8 cellular contexts compared by ENCODE assay signal in genomic region chr1:15799004-15799867, GRCh38. TPM values are rescaled to one million over a fixed set of nuclear protein-coding genes. Genes with fewer than 3 reads are reported as not detected.
DNase-seq lines count a peak whose midpoint lies in the region; ATAC-seq and TF ChIP-seq lines count a peak whose summit lies in the region.

No MANE protein-coding gene starts in this region.

- H3K9me3 ChIP-seq in right cardiac atrium (ENCODE audit: control insufficient read depth, low read length): no peaks in the 10 kb centered on the region

- H3K27me3 ChIP-seq in right cardiac atrium (ENCODE audit: control insufficient read depth, insufficient read depth): no peaks in the 10 kb centered on the region

- H3K4me1 ChIP-seq in right cardiac atrium (ENCODE audit: control insufficient read depth, insufficient read depth, low read length): peaks cover 9% of the 10 kb centered on the region

- no peaks in the 10 kb centered on the region for H3K36me3 Mint-ChIP-seq in activated B cell treated with CpG ODN at 0.5 μM for 24 hours (ENCODE audit: low read depth)
- H3K36me3 Mint-ChIP-seq in activated CD4-positive, alpha-beta T cell treated with anti-CD3 and anti-CD28 coated beads, Interleukin-2, amount 10 ng/mL, durations not matched to agents 7 days and 5 days (ENCODE audit: low read depth): no peaks in the 10 kb centered on the region

- H3K9me3 Mint-ChIP-seq in activated B cell treated with CpG ODN at 0.5 μM for 24 hours: no peaks in the 10 kb centered on the region
- no peaks in the 10 kb centered on the region for H3K9me3 Mint-ChIP-seq in activated CD4-positive, alpha-beta T cell treated with anti-CD3 and anti-CD28 coated beads, Interleukin-2, amount 10 ng/mL, durations not matched to agents 7 days and 5 days

- DNase-seq in DMS 273 (lab: John Stamatoyannopoulos, UW; ENCODE audit: unreplicated experiment): peak; percentile 41
- DNase-seq in DMS 273 treated with DMSO at 0.1 percent for 48 hours (lab: John Stamatoyannopoulos, UW): no peak
- peak; percentile 20 for DNase-seq in activated B cell treated with CpG ODN at 0.5 μM for 24 hours
- DNase-seq in right cardiac atrium: peak; percentile 76 to 84 (median 83)
- DNase-seq in stimulated activated CD4-positive, alpha-beta T cell treated with anti-CD3 and anti-CD28 coated beads, Interleukin-4, amount 100 ng/mL, for 24 hours: peak; percentile 4
- DNase-seq in NCI-H2171 (lab: John Stamatoyannopoulos, UW): no peak
- DNase-seq in NCI-H1694 (lab: John Stamatoyannopoulos, UW): no peak
- DNase-seq in activated CD4-positive, alpha-beta T cell treated with anti-CD3 and anti-CD28 coated beads, Interleukin-2, amount 10 ng/mL, durations not matched to agents 7 days and 5 days: no peak

- H3K27ac Mint-ChIP-seq in activated B cell treated with CpG ODN at 0.5 μM for 24 hours: peak overlapping the region; percentile 35
- H3K27ac Mint-ChIP-seq in activated CD4-positive, alpha-beta T cell treated with anti-CD3 and anti-CD28 coated beads, Interleukin-2, amount 10 ng/mL, durations not matched to agents 7 days and 5 days: no peak overlapping the region

- no peak overlapping the region for H3K4me3 ChIP-seq in right cardiac atrium (ENCODE audit: low read length)

- ATAC-seq in activated B cell treated with CpG ODN at 0.5 μM for 24 hours (ENCODE audit: low read depth) (peak; percentile 90), right cardiac atrium (peak; percentile 88 to 89)

- CTCF ChIA-PET in activated B cell treated with CpG ODN at 0.5 μM for 24 hours (lab: Charles Lee): interaction anchor here (1.0 kb wide), 1 partner anchor 126 kb away, joined by 3 read pairs; no protein-coding TSS in a partner anchor
- CTCF ChIA-PET in activated CD4-positive, alpha-beta T cell treated with anti-CD3 and anti-CD28 coated beads, Interleukin-2, amount 10 ng/mL, durations not matched to agents 7 days and 5 days (lab: Charles Lee): interaction anchor here (1.1 to 1.5 kb wide), 3 partner anchors 8 to 23 kb away, joined by 3 read pairs; no protein-coding TSS in a partner anchor

- TF ChIP-seq CTCF in activated B cell treated with CpG ODN at 0.5 μM for 24 hours (IDR thresholded peaks at IDR 0.05): no peak

- peaks cover 7% of the 10 kb centered on the region for H3K4me1 Mint-ChIP-seq in activated B cell treated with CpG ODN at 0.5 μM for 24 hours
- H3K4me1 Mint-ChIP-seq in activated CD4-positive, alpha-beta T cell treated with anti-CD3 and anti-CD28 coated beads, Interleukin-2, amount 10 ng/mL, durations not matched to agents 7 days and 5 days: no peaks in the 10 kb centered on the region

- H3K27ac ChIP-seq in right cardiac atrium (ENCODE audit: low read length): peak overlapping the region; percentile 75

- 41% methylated on average over 9 of the region's 9 CpGs for WGBS in right cardiac atrium

- POLR2A ChIA-PET in activated B cell treated with CpG ODN at 0.5 μM for 24 hours (lab: Charles Lee): interaction anchor here (0.5 to 1.1 kb wide), 2 partner anchors 19 to 175 kb away, joined by 3 to 4 read pairs; no protein-coding TSS in a partner anchor
- POLR2A ChIA-PET in activated CD4-positive, alpha-beta T cell treated with anti-CD3 and anti-CD28 coated beads, Interleukin-2, amount 10 ng/mL, durations not matched to agents 7 days and 5 days (lab: Charles Lee): no interaction called here

- H3K4me3 Mint-ChIP-seq in activated B cell treated with CpG ODN at 0.5 μM for 24 hours: no peak overlapping the region
- H3K4me3 Mint-ChIP-seq in activated CD4-positive, alpha-beta T cell treated with anti-CD3 and anti-CD28 coated beads, Interleukin-2, amount 10 ng/mL, durations not matched to agents 7 days and 5 days: no peak overlapping the region

- peaks cover 5% of the 10 kb centered on the region for H3K27me3 Mint-ChIP-seq in activated B cell treated with CpG ODN at 0.5 μM for 24 hours
- peaks cover 3% of the 10 kb centered on the region for H3K27me3 Mint-ChIP-seq in activated CD4-positive, alpha-beta T cell treated with anti-CD3 and anti-CD28 coated beads, Interleukin-2, amount 10 ng/mL, durations not matched to agents 7 days and 5 days

- intact Hi-C loops in activated B cell treated with CpG ODN at 0.5 μM for 24 hours (cut with micrococcal nuclease): no loop called here
- intact Hi-C loops in right cardiac atrium (cut with DNase I): no loop called here

RNA-seq across cellular contexts. Expression of gene UQCRHL, which starts 8.2 kb away (rescaled TPM):
- total RNA-seq in activated B cell treated with CpG ODN at 0.5 μM for 24 hours (1.7 and 1.9 TPM in 2 replicates), right cardiac atrium (1 to 10 TPM; 3.3 to 4.0 (median 3.5) TPM)
- polyA plus RNA-seq in right cardiac atrium: 11.7 TPM
- 1 to 10 TPM; 1.1 to 1.8 TPM for total RNA-seq in activated CD4-positive, alpha-beta T cell treated with anti-CD3 and anti-CD28 coated beads, Interleukin-2, amount 10 ng/mL, durations not matched to agents 7 days and 5 days

RNA-seq across cellular contexts. Expression of gene FBLIM1, which starts 40.6 kb away (rescaled TPM):
- total RNA-seq in activated B cell treated with CpG ODN at 0.5 μM for 24 hours: 0.15 TPM in 1 of 2 replicates, not detected in the other
- 100 to 1,000 TPM in 1 of 4 donors, 10 to 100 TPM in 3; 83.6 to 112 (median 94.6) TPM for total RNA-seq in right cardiac atrium
- polyA plus RNA-seq in right cardiac atrium: 95.0 TPM
- under 1 TPM in 1 of 2 experiments, not detected in 1; 0.12 TPM for total RNA-seq in activated CD4-positive, alpha-beta T cell treated with anti-CD3 and anti-CD28 coated beads, Interleukin-2, amount 10 ng/mL, durations not matched to agents 7 days and 5 days

RNA-seq across cellular contexts. Expression of gene SPEN, which starts 48.3 kb away (rescaled TPM):
- total RNA-seq in activated B cell treated with CpG ODN at 0.5 μM for 24 hours (116 and 123 TPM in 2 replicates), right cardiac atrium (10 to 100 TPM; 25.9 to 34.2 (median 31.9) TPM)
- 15.2 TPM for polyA plus RNA-seq in right cardiac atrium
- total RNA-seq in activated CD4-positive, alpha-beta T cell treated with anti-CD3 and anti-CD28 coated beads, Interleukin-2, amount 10 ng/mL, durations not matched to agents 7 days and 5 days: 10 to 100 TPM; 65.1 to 65.2 TPM

RNA-seq across cellular contexts. Expression of gene TMEM82, which starts 56.9 kb away (rescaled TPM):
- total RNA-seq in activated B cell treated with CpG ODN at 0.5 μM for 24 hours (not detected in 2 replicates), right cardiac atrium (not detected)
- polyA plus RNA-seq in right cardiac atrium: not detected
- not detected for total RNA-seq in activated CD4-positive, alpha-beta T cell treated with anti-CD3 and anti-CD28 coated beads, Interleukin-2, amount 10 ng/mL, durations not matched to agents 7 days and 5 days

Comparison
In these comparisons a context has a peak if more than half of its experiments do, and no peak if none do; other contexts are left out.
1. DNase-seq: peak in DMS 273 (single experiment), activated B cell treated with CpG ODN at 0.5 μM for 24 hours (single experiment), right cardiac atrium (3 of 3) and stimulated activated CD4-positive, alpha-beta T cell treated with anti-CD3 and anti-CD28 coated beads, Interleukin-4, amount 100 ng/mL, for 24 hours (single experiment); none in DMS 273 treated with DMSO at 0.1 percent for 48 hours (single experiment), NCI-H2171 (single experiment), NCI-H1694 (single experiment) and activated CD4-positive, alpha-beta T cell treated with anti-CD3 and anti-CD28 coated beads, Interleukin-2, amount 10 ng/mL, durations not matched to agents 7 days and 5 days (single experiment).
2. RNA of gene FBLIM1, which starts 40.6 kb away (total RNA-seq): 83.6 to 112 TPM in right cardiac atrium; 0.12 TPM in activated CD4-positive, alpha-beta T cell treated with anti-CD3 and anti-CD28 coated beads, Interleukin-2, amount 10 ng/mL, durations not matched to agents 7 days and 5 days and 0.15 TPM in activated B cell treated with CpG ODN at 0.5 μM for 24 hours; every median in the first group is over 10 times any median in the second.